ENCODE assay signal across 22 cellular contexts in the genomic region with DNA sequence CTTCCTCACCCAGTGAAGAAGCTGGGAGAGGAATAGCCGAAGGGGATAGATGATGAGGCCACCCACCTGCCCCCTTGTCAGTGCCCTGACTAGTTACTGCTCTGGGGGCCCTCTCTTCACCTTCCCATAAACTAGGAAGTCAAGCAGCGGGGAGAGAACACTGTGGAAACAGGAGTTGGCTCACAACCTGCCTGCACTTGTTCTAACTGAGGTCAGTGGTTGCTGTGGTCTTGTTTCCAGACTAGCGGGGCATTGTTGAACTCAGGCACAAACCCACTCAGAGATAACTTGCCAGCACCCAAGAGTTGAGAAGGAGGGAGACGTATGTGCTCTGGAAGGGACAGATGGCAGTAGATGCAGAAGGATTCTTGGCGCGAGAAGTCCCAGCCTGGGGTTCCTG. TPM values are rescaled to one million over a fixed set of nuclear protein-coding genes. Genes with fewer than 3 reads are reported as not detected.
A peak's percentile ranks its signal among the peaks of the same experiment; 100 is the strongest.
DNase-seq lines count a peak whose midpoint lies in the region; ATAC-seq, FAIRE-seq and TF ChIP-seq lines count a peak whose summit lies in the region.
"Had no signal": no experiment of that assay in that cellular context is flagged by ENCODE, and none has a peak within 500 bp of the region (broad histone marks: within the 10 kb centered on the region; RNA-seq: fewer than 3 reads in every experiment).

No MANE protein-coding gene starts in this region.

- H3K4me3 Mint-ChIP-seq in MCF 10A (ENCODE audit: unreplicated experiment) (no peak overlapping the region), astrocyte (ENCODE audit: unreplicated experiment) (peak overlapping the region; percentile 55)
- no peak overlapping the region for H3K4me3 Mint-ChIP-seq in natural killer cell treated with Interleukin-12 subunit alpha and Interleukin-12 subunit beta and Interleukin-15 and Interleukin-18, amount 100 ng/mL, for 72 hours

- no peak for TF ChIP-seq CTCF in mammary epithelial cell (conservative IDR thresholded peaks at IDR 0.05 in 1 of 2, IDR thresholded peaks at IDR 0.05 in 1 of 2; ENCODE audit: extremely low read depth in 1 of 2, insufficient read depth in 1 of 2, low read depth in 1 of 2, low read length in 2 of 2)
- TF ChIP-seq CTCF in MCF 10A (IDR thresholded peaks at IDR 0.05; ENCODE audit: unreplicated experiment), result no peak
- no peak for TF ChIP-seq CTCF in astrocyte (IDR thresholded peaks at IDR 0.05; ENCODE audit: insufficient read depth, low read depth, low read length)
- TF ChIP-seq CTCF in keratinocyte (optimal IDR thresholded peaks at IDR 0.05 in 1 of 3, IDR thresholded peaks at IDR 0.05 in 1 of 3, conservative IDR thresholded peaks at IDR 0.05 in 1 of 3; ENCODE audit: extremely low read depth in 1 of 3, insufficient read depth in 2 of 3, low read length in 3 of 3), result no peak

- H3K4me2 ChIP-seq in mammary epithelial cell (ENCODE audit: insufficient read depth, low read depth, low read length) (peak overlapping the region; percentile 27), astrocyte (ENCODE audit: low read length) (no peak overlapping the region), keratinocyte (ENCODE audit: control insufficient read depth, extremely low read depth, insufficient read depth, low read depth, low read length) (peak overlapping the region; percentile 55)

- H3K27ac Mint-ChIP-seq in MCF 10A (ENCODE audit: low read depth, unreplicated experiment), result no peak overlapping the region
- H3K27ac Mint-ChIP-seq in astrocyte (ENCODE audit: unreplicated experiment), result no peak overlapping the region
- H3K27ac Mint-ChIP-seq in natural killer cell treated with Interleukin-12 subunit alpha and Interleukin-12 subunit beta and Interleukin-15 and Interleukin-18, amount 100 ng/mL, for 72 hours, result no peak overlapping the region

- H3K27ac ChIP-seq in mammary epithelial cell (ENCODE audit: insufficient read depth, low read depth, low read length), result no peak overlapping the region
- H3K27ac ChIP-seq in astrocyte (ENCODE audit: low read depth, low read length), result no peak overlapping the region
- H3K27ac ChIP-seq in keratinocyte (ENCODE audit: control insufficient read depth, insufficient read depth, low read length), result no peak overlapping the region
- H3K27ac ChIP-seq: GM23248, HL-60, Peyer's patch, SJCRH30 had no signal

- DNase-seq in mammary epithelial cell (peak; percentile 86), MCF 10A (ENCODE audit: unreplicated experiment) (no peak), astrocyte (ENCODE audit: low read depth) (no peak), keratinocyte (ENCODE audit: low read depth, low spot score) (no peak), NCI-H510A treated with DMSO at 0.1 percent for 48 hours (lab: John Stamatoyannopoulos, UW) (no peak), NCI-H526 treated with DMSO at 0.1 percent for 48 hours (lab: John Stamatoyannopoulos, UW) (no peak)
- DNase-seq in natural killer cell treated with Interleukin-12 subunit alpha and Interleukin-12 subunit beta and Interleukin-15 and Interleukin-18, amount 100 ng/mL, for 72 hours (ENCODE audit: low spot score), result no peak
- DNase-seq: GM23248, NCI-H1092, NCI-H1436, NCI-H1930, NCI-H774, Peyer's patch, SJCRH30 had no signal

- H3K9ac ChIP-seq in mammary epithelial cell (ENCODE audit: insufficient read depth, low read length) (no peak overlapping the region), astrocyte (ENCODE audit: low read length) (no peak overlapping the region), keratinocyte (ENCODE audit: control insufficient read depth, extremely low read depth, insufficient read depth, low read length) (no peak overlapping the region)
- H3K9ac ChIP-seq: GM23248 had no signal

- no peak for FAIRE-seq in astrocyte (lab: Jason Lieb, UNC)
- no peak for FAIRE-seq in keratinocyte (lab: Jason Lieb, UNC)
- FAIRE-seq: A204.1, GM12891, HepG2, K562 had no signal

- H3K4me3 ChIP-seq in mammary epithelial cell (replicated peaks in 1 of 3; ENCODE audit: insufficient read depth in 1 of 3, low read depth in 2 of 3, low read length in 3 of 3) (no peak overlapping the region), astrocyte (ENCODE audit: insufficient read depth, low read depth, low read length) (no peak overlapping the region), keratinocyte (ENCODE audit: control insufficient read depth in 2 of 3, extremely low read depth in 1 of 3, insufficient read depth in 2 of 3, low read depth in 1 of 3, low read length in 3 of 3) (no peak overlapping the region)
- H3K4me3 ChIP-seq: GM23248, HAP-1, K562, Peyer's patch, SJCRH30 had no signal

- dilution Hi-C loops in mammary epithelial cell (cut with HindIII; ENCODE audit: low sequenced_read_pairs), result loop anchor here (10.0 kb wide), 1 partner anchor 57 kb away; no protein-coding TSS in a partner anchor
- dilution Hi-C loops in keratinocyte (cut with MboI; ENCODE audit: extremely low pct_ligation_motif_present, low sequenced_read_pairs), result no loop called here

- WGBS in mammary epithelial cell (ENCODE audit: low coverage, missing lambda C conversion rate), result 17% methylated on average over 5 of the region's 6 CpGs

- H3K27me3 ChIP-seq in mammary epithelial cell (ENCODE audit: insufficient read depth, low read length) (peaks cover 13% of the 10 kb centered on the region), astrocyte (ENCODE audit: insufficient read depth, low read length) (peaks cover 2% of the 10 kb centered on the region), keratinocyte (ENCODE audit: control insufficient read depth, extremely low read depth, insufficient read depth, low read length) (peaks cover 41% of the 10 kb centered on the region)
- H3K27me3 ChIP-seq: Peyer's patch, SJCRH30 had no signal

- in situ Hi-C loops in mammary epithelial cell (cut with MboI; ENCODE audit: low sequenced_read_pairs in 2 of 2), result no loop called here

- BruUV-seq in mammary epithelial cell (replicated peaks; lab: Mats Ljungman, UMichigan) (no TSS peak), MCF 10A (replicated peaks; lab: Mats Ljungman, UMichigan) (no TSS peak)

- intact Hi-C loops in mammary epithelial cell (cut with micrococcal nuclease), result no loop called here
- intact Hi-C loops in MCF 10A (cut with micrococcal nuclease), result no loop called here

- POLR2A ChIA-PET in MCF 10A (lab: Yijun Ruan, JAX), result no interaction called here

- H3K27me3 Mint-ChIP-seq in MCF 10A (ENCODE audit: insufficient read depth, unreplicated experiment) (no peaks in the 10 kb centered on the region), astrocyte (ENCODE audit: low read depth, unreplicated experiment) (peaks cover 19% of the 10 kb centered on the region)
- H3K27me3 Mint-ChIP-seq in natural killer cell treated with Interleukin-12 subunit alpha and Interleukin-12 subunit beta and Interleukin-15 and Interleukin-18, amount 100 ng/mL, for 72 hours, result peaks cover 5 to 16% of the 10 kb centered on the region in 2 donors

- no peaks in the 10 kb centered on the region for H3K9me3 Mint-ChIP-seq in MCF 10A (ENCODE audit: unreplicated experiment)
- peaks cover 4% of the 10 kb centered on the region for H3K9me3 Mint-ChIP-seq in astrocyte (ENCODE audit: unreplicated experiment)
- H3K9me3 Mint-ChIP-seq in natural killer cell treated with Interleukin-12 subunit alpha and Interleukin-12 subunit beta and Interleukin-15 and Interleukin-18, amount 100 ng/mL, for 72 hours, result no peaks in the 10 kb centered on the region

- H3K4me1 Mint-ChIP-seq in MCF 10A (ENCODE audit: insufficient read depth, unreplicated experiment), result peaks cover 7% of the 10 kb centered on the region
- peaks cover 2% of the 10 kb centered on the region for H3K4me1 Mint-ChIP-seq in astrocyte (ENCODE audit: low read depth, unreplicated experiment)
- H3K4me1 Mint-ChIP-seq in natural killer cell treated with Interleukin-12 subunit alpha and Interleukin-12 subunit beta and Interleukin-15 and Interleukin-18, amount 100 ng/mL, for 72 hours (ENCODE audit: low read depth in 2 of 2), result no peaks in the 10 kb centered on the region

- H3K4me1 ChIP-seq in mammary epithelial cell (ENCODE audit: insufficient read depth, low read length) (peaks cover 14% of the 10 kb centered on the region), astrocyte (ENCODE audit: insufficient read depth, low read length) (no peaks in the 10 kb centered on the region), keratinocyte (ENCODE audit: control insufficient read depth, extremely low read depth, insufficient read depth, low read length) (peaks cover 15% of the 10 kb centered on the region)
- H3K4me1 ChIP-seq: HAP-1, SJCRH30 had no signal

- H2AFZ ChIP-seq in mammary epithelial cell (ENCODE audit: low read depth, low read length) (peak overlapping the region; percentile 1), astrocyte (ENCODE audit: low read depth, low read length) (no peak overlapping the region), keratinocyte (ENCODE audit: control insufficient read depth, low read length) (no peak overlapping the region)
- H2AFZ ChIP-seq: GM23248 had no signal

- H3K9me1 ChIP-seq in keratinocyte (ENCODE audit: control insufficient read depth, extremely low read depth, insufficient read depth, low read length), result no peaks in the 10 kb centered on the region

- H3K36me3 Mint-ChIP-seq in MCF 10A (ENCODE audit: insufficient read depth, unreplicated experiment), result no peaks in the 10 kb centered on the region
- peaks cover 13% of the 10 kb centered on the region for H3K36me3 Mint-ChIP-seq in astrocyte (ENCODE audit: low read depth, unreplicated experiment)
- H3K36me3 Mint-ChIP-seq in natural killer cell treated with Interleukin-12 subunit alpha and Interleukin-12 subunit beta and Interleukin-15 and Interleukin-18, amount 100 ng/mL, for 72 hours, result no peaks in the 10 kb centered on the region

- no peak for ATAC-seq in natural killer cell treated with Interleukin-12 subunit alpha and Interleukin-12 subunit beta and Interleukin-15 and Interleukin-18, amount 100 ng/mL, for 72 hours
- ATAC-seq: HepG2, K562 had no signal

- H3K79me2 ChIP-seq in mammary epithelial cell (ENCODE audit: insufficient read depth, low read length), result no peaks in the 10 kb centered on the region
- H3K79me2 ChIP-seq in astrocyte (ENCODE audit: insufficient read depth, low read length), result no peaks in the 10 kb centered on the region
- no peaks in the 10 kb centered on the region for H3K79me2 ChIP-seq in keratinocyte (ENCODE audit: control insufficient read depth, insufficient read depth, low read length)

- H4K20me1 ChIP-seq in mammary epithelial cell (ENCODE audit: insufficient read depth, low read length) (no peaks in the 10 kb centered on the region), astrocyte (ENCODE audit: insufficient read depth, low read length) (no peaks in the 10 kb centered on the region), keratinocyte (ENCODE audit: control insufficient read depth, extremely low read depth, insufficient read depth, low read length) (no peaks in the 10 kb centered on the region)

- CTCF ChIA-PET in mammary epithelial cell (lab: Charles Lee; ENCODE audit: low non-redundant PET), result no interaction called here
- CTCF ChIA-PET in MCF 10A (lab: Yijun Ruan, JAX), result interaction anchor here (3.5 kb wide), 1 partner anchor 42 kb away, joined by 16 read pairs; no protein-coding TSS in a partner anchor

- H3K36me3 ChIP-seq in mammary epithelial cell (ENCODE audit: insufficient read depth, low read length), result no peaks in the 10 kb centered on the region
- H3K36me3 ChIP-seq in astrocyte (ENCODE audit: insufficient read depth, low read length), result no peaks in the 10 kb centered on the region
- H3K36me3 ChIP-seq in keratinocyte (ENCODE audit: control insufficient read depth in 2 of 2, extremely low read depth in 1 of 2, insufficient read depth in 2 of 2, low read length in 2 of 2), result no peaks in the 10 kb centered on the region
- H3K36me3 ChIP-seq: HAP-1, SJCRH30 had no signal

- H3K9me3 ChIP-seq in mammary epithelial cell (replicated peaks; ENCODE audit: insufficient read depth, low read length) (peaks cover 2% of the 10 kb centered on the region), astrocyte (ENCODE audit: insufficient read depth, low read depth, low read length) (no peaks in the 10 kb centered on the region), keratinocyte (ENCODE audit: control insufficient read depth, low read depth, low read length) (peaks cover 3% of the 10 kb centered on the region)
- H3K9me3 ChIP-seq: Peyer's patch, SJCRH30 had no signal

RNA-seq across cellular contexts. Expression of gene DDX52, which starts 48.6 kb away (rescaled TPM):
- total RNA-seq in mammary epithelial cell (10 to 100 TPM; 22.2 to 31.2 TPM), MCF 10A (2022) (37.8 and 42.5 TPM in 2 replicates), astrocyte (52.2 and 55.1 TPM in 2 replicates)
- polyA plus RNA-seq in mammary epithelial cell (13.5 TPM), keratinocyte (10.3 to 22.4 TPM (median 21.8 TPM) in 3 replicates)
- polyA minus RNA-seq in mammary epithelial cell (10.4 TPM), keratinocyte (3.2 to 23.0 TPM (median 8.3 TPM) in 3 replicates)
- 21.9 TPM for polyA plus RNA-seq in keratinocyte (2011; ENCODE audit: low read depth)
- 10.5 and 21.9 TPM in 2 replicates for polyA plus RNA-seq in keratinocyte (2011; cell fraction: cytosol; rRNA removed)
- 26.3 and 34.6 TPM in 2 replicates for polyA plus RNA-seq in keratinocyte (2011; cell fraction: nucleus; rRNA removed)
- 14.7 and 16.9 TPM in 2 replicates for polyA plus RNA-seq in keratinocyte (2012; ENCODE audit: low replicate concordance)
- 8.2 TPM for polyA minus RNA-seq in keratinocyte (2011; cell fraction: cytosol; rRNA and poly(A)+ RNA removed)
- 11.7 and 28.5 TPM in 2 replicates for polyA minus RNA-seq in keratinocyte (2011; cell fraction: nucleus; rRNA and poly(A)+ RNA removed)
- 10 to 100 TPM; 35.0 to 52.9 TPM for total RNA-seq in natural killer cell treated with Interleukin-12 subunit alpha and Interleukin-12 subunit beta and Interleukin-15 and Interleukin-18, amount 100 ng/mL, for 72 hours

RNA-seq across cellular contexts. Expression of gene HNF1B, which starts 53.1 kb away (rescaled TPM):
- total RNA-seq in mammary epithelial cell (not detected), MCF 10A (2022) (not detected in 2 replicates), astrocyte (15.6 and 17.8 TPM in 2 replicates)
- polyA plus RNA-seq in mammary epithelial cell (not detected), keratinocyte (not detected in 3 replicates)
- polyA minus RNA-seq in mammary epithelial cell (not detected), keratinocyte (not detected in 3 replicates)
- polyA plus RNA-seq in keratinocyte (2011; ENCODE audit: low read depth), result not detected
- not detected in 2 replicates for polyA plus RNA-seq in keratinocyte (2011; cell fraction: cytosol; rRNA removed)
- polyA plus RNA-seq in keratinocyte (2011; cell fraction: nucleus; rRNA removed), result not detected in 2 replicates
- polyA plus RNA-seq in keratinocyte (2012; ENCODE audit: low replicate concordance), result not detected in 2 replicates
- not detected for polyA minus RNA-seq in keratinocyte (2011; cell fraction: cytosol; rRNA and poly(A)+ RNA removed)
- polyA minus RNA-seq in keratinocyte (2011; cell fraction: nucleus; rRNA and poly(A)+ RNA removed), result not detected in 2 replicates
- under 1 TPM in 1 of 2 donors, not detected in 1; 0.19 TPM for total RNA-seq in natural killer cell treated with Interleukin-12 subunit alpha and Interleukin-12 subunit beta and Interleukin-15 and Interleukin-18, amount 100 ng/mL, for 72 hours
- total RNA-seq: GM23248, K562, NCI-H460, OCI-LY7, SJCRH30 had no signal
- polyA plus RNA-seq: GM23248, K562 had no signal

Comparison
In these comparisons a context has a peak if more than half of its experiments do, and no peak if none do; other contexts are left out.
1. RNA of gene HNF1B, which starts 53.1 kb away (total RNA-seq): 15.6 to 17.8 TPM in astrocyte; 0.19 TPM in natural killer cell treated with Interleukin-12 subunit alpha and Interleukin-12 subunit beta and Interleukin-15 and Interleukin-18, amount 100 ng/mL, for 72 hours, not detected in mammary epithelial cell and not detected in MCF 10A; every median in the first group is over 10 times any median in the second.